In genomic region chr12:109831929-109832328, GRCh38 we compare ENCODE assay signal across 27 cellular contexts. TPM values are rescaled to one million over a fixed set of nuclear protein-coding genes. Genes with fewer than 3 reads are reported as not detected.
"Had no signal": no experiment of that assay in that cellular context is flagged by ENCODE, and none has a peak within 500 bp of the region (broad histone marks: within the 10 kb centered on the region; RNA-seq: fewer than 3 reads in every experiment).

No MANE protein-coding gene starts in this region.

- H3K4me3 Mint-ChIP-seq: activated CD4-positive, alpha-beta T cell treated with anti-CD3 and anti-CD28 coated beads for 36 hours; activated naive CD4-positive, alpha-beta T cell treated with anti-CD3 and anti-CD28 coated beads, Interleukin-2, amount 50 U/mL, for 24 hours; dendritic cell treated with granulocyte-macrophage colony-stimulating factor and Interleukin-4, amounts not matched to agents 40 ng/mL and 50 ng/mL, for 4 days; memory B cell; naive B cell had no signal

- FAIRE-seq: astrocyte, keratinocyte, TTC549 had no signal

- DNase-seq: activated CD4-positive, alpha-beta T cell treated with anti-CD3 and anti-CD28 coated beads for 36 hours; activated CD4-positive, alpha-beta T cell treated with anti-CD3 and anti-CD28 coated beads, Interleukin-2, amount 50 U/mL, for 48 hours; activated gamma-delta T cell; adrenal gland; effector memory CD4-positive, alpha-beta T cell; foreskin keratinocyte; hypothalamus; left lung; mucosa of descending colon; naive B cell; nucleus accumbens; posterior cingulate gyrus; retina; stimulated activated CD4-positive, alpha-beta T cell treated with anti-CD3 and anti-CD28 coated beads, Interleukin-12 subunit alpha, Interleukin-12 subunit beta, amount 100 ng/mL, for 4 hours; stimulated activated CD4-positive, alpha-beta T cell treated with anti-CD3 and anti-CD28 coated beads, Interleukin-1b, Interleukin-23, amount 100 ng/mL, for 48 hours; stimulated activated naive CD4-positive, alpha-beta T cell treated with Interleukin-2 at 50 U/mL for 16 hours; SW 1271; T-helper 2 cell; tibial artery; uterus had no signal

- H3K9me3 ChIP-seq: adrenal gland, left lung, mucosa of descending colon, tibial artery, uterus had no signal

- H3K4me1 ChIP-seq: adrenal gland, foreskin keratinocyte had no signal

- H3K36me3 Mint-ChIP-seq: activated naive CD4-positive, alpha-beta T cell treated with anti-CD3 and anti-CD28 coated beads, Interleukin-2, amount 50 U/mL, for 24 hours; naive B cell had no signal

- ATAC-seq: activated CD4-positive, alpha-beta T cell treated with anti-CD3 and anti-CD28 coated beads for 36 hours; foreskin keratinocyte; left lung; mucosa of descending colon had no signal

- H3K4me3 ChIP-seq: mucosa of descending colon, tibial artery, uterus had no signal

- H3K36me3 ChIP-seq: adrenal gland, cardiac muscle cell, left lung, tibial artery, uterus had no signal

- H3K9me3 Mint-ChIP-seq: activated naive CD4-positive, alpha-beta T cell treated with anti-CD3 and anti-CD28 coated beads, Interleukin-2, amount 50 U/mL, for 24 hours; dendritic cell treated with granulocyte-macrophage colony-stimulating factor and Interleukin-4, amounts not matched to agents 40 ng/mL and 50 ng/mL, for 4 days; memory B cell had no signal

- H3K27ac Mint-ChIP-seq: activated CD4-positive, alpha-beta T cell treated with anti-CD3 and anti-CD28 coated beads for 36 hours; activated naive CD4-positive, alpha-beta T cell treated with anti-CD3 and anti-CD28 coated beads, Interleukin-2, amount 50 U/mL, for 24 hours; dendritic cell treated with granulocyte-macrophage colony-stimulating factor and Interleukin-4, amounts not matched to agents 40 ng/mL and 50 ng/mL, for 4 days; memory B cell; naive B cell had no signal

- H3K27me3 ChIP-seq: adrenal gland, cardiac muscle cell, uterus had no signal

- H3K27ac ChIP-seq: adrenal gland, cardiac muscle cell, foreskin keratinocyte, left lung, tibial artery, uterus had no signal

RNA-seq across cellular contexts. Expression of gene TRPV4, which starts 1.3 kb away (rescaled TPM):
- total RNA-seq: activated CD4-positive, alpha-beta T cell treated with anti-CD3 and anti-CD28 coated beads for 36 hours had no signal
